Comparison of ENCODE assay signal across 1 cellular context in the genomic region with DNA sequence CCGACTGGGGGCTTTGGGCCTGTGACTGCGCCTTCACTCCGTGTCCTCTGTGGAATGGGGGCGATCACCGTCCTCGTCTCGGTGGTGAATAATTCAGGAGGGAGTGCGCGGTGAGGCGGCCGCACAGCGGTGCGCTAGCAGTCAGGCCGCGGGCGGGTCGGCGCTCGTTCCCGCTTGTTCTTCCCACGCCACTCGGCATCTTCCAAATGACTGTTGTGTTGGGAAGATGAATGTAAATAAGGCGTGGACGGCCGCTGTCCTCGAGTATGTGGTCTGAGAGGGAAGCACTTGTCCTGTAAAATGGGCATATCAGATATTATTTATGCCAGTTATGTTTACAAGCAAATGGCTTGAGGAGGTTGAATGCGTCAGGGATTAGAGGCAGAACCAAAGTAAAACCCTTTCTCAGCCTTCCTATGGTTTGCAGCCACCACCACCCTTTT.
TF ChIP-seq lines count a peak whose summit lies in the region.

No MANE protein-coding gene starts in this region.

TF ChIP-seq in IMR-90, 13 proteins besides CTCF, POLR2A, EP300 and RAD21 (continued from another document):
- TF ChIP-seq, protein P1, sequence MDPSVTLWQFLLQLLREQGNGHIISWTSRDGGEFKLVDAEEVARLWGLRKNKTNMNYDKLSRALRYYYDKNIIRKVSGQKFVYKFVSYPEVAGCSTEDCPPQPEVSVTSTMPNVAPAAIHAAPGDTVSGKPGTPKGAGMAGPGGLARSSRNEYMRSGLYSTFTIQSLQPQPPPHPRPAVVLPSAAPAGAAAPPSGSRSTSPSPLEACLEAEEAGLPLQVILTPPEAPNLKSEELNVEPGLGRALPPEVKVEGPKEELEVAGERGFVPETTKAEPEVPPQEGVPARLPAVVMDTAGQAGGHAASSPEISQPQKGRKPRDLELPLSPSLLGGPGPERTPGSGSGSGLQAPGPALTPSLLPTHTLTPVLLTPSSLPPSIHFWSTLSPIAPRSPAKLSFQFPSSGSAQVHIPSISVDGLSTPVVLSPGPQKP (IDR thresholded peaks at IDR 0.05; ENCODE audit: borderline replicate concordance, low read depth, low read length) = no peak
- TF ChIP-seq MXI1 (IDR thresholded peaks at IDR 0.05; ENCODE audit: borderline replicate concordance, low read depth, low read length) (no peak), NFE2L2 (IDR thresholded peaks at IDR 0.05; ENCODE audit: low read depth, low read length) (no peak), BHLHE40 (IDR thresholded peaks at IDR 0.05; ENCODE audit: low read depth, low read length) (no peak), SMC3 (IDR thresholded peaks at IDR 0.05; ENCODE audit: low read depth, low read length) (no peak), MAZ (IDR thresholded peaks at IDR 0.05; ENCODE audit: borderline replicate concordance, low read depth, low read length) (no peak), FOS (IDR thresholded peaks at IDR 0.05; ENCODE audit: low read depth, low read length) (no peak), RFX5 (IDR thresholded peaks at IDR 0.05; ENCODE audit: low read depth, low read length) (no peak), RCOR1 (IDR thresholded peaks at IDR 0.05; ENCODE audit: insufficient replicate concordance, low read length) (no peak)
- TF ChIP-seq, protein P2, sequence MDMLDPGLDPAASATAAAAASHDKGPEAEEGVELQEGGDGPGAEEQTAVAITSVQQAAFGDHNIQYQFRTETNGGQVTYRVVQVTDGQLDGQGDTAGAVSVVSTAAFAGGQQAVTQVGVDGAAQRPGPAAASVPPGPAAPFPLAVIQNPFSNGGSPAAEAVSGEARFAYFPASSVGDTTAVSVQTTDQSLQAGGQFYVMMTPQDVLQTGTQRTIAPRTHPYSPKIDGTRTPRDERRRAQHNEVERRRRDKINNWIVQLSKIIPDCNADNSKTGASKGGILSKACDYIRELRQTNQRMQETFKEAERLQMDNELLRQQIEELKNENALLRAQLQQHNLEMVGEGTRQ (IDR thresholded peaks at IDR 0.05; ENCODE audit: low read depth, low read length) = no peak
